In genomic region chr2:18520605-18521031, GRCh38 we compare ENCODE assay signal across 8 cellular contexts. TPM values are rescaled to one million over a fixed set of nuclear protein-coding genes. Genes with fewer than 3 reads are reported as not detected.
DNase-seq lines count a peak whose midpoint lies in the region; ATAC-seq and TF ChIP-seq lines count a peak whose summit lies in the region.

No MANE protein-coding gene starts in this region.

- ATAC-seq in GM18868 (IDR thresholded peaks at IDR 0.05; ENCODE audit: unreplicated experiment) (peak; percentile 87), HG03139 (IDR thresholded peaks at IDR 0.05; ENCODE audit: unreplicated experiment) (peak; percentile 78), left lobe of liver (peak; percentile 89)

- H3K36me3 Mint-ChIP-seq in chondrocyte (ENCODE audit: low read depth): no peaks in the 10 kb centered on the region

- peak; percentile 90 for TF ChIP-seq CTCF in AG09309 (IDR thresholded peaks at IDR 0.05; ENCODE audit: control insufficient read depth, insufficient read depth, low read depth, low read length, missing control alignments)
- peak; percentile 99 for TF ChIP-seq CTCF in chondrocyte (IDR thresholded peaks at IDR 0.05)

- H3K4me3 ChIP-seq in AG09309 (ENCODE audit: control insufficient read depth, low read depth, low read length): no peak overlapping the region

- DNase-seq in AG09309 (ENCODE audit: low read depth): peak; percentile 37
- peak; percentile 77 for DNase-seq in NCI-H345 treated with DMSO at 0.1 percent for 48 hours (lab: John Stamatoyannopoulos, UW; ENCODE audit: unreplicated experiment)
- DNase-seq in activated CD4-positive, alpha-beta T cell treated with anti-CD3 and anti-CD28 coated beads for 4 hours: peak; percentile 61 to 71
- no peak for DNase-seq in chondrocyte (ENCODE audit: low spot score)
- DNase-seq in left lobe of liver (ENCODE audit: low spot score): peak; percentile 79
- DNase-seq in stimulated activated CD4-positive, alpha-beta T cell treated with anti-CD3 and anti-CD28 coated beads, Interleukin-4, amount 100 ng/mL, for 1 hour: peak; percentile 77

- peaks cover 32% of the 10 kb centered on the region for H3K4me1 Mint-ChIP-seq in chondrocyte (ENCODE audit: low read depth)

- H3K9me3 Mint-ChIP-seq in chondrocyte (ENCODE audit: low read depth): no peaks in the 10 kb centered on the region

- H3K27me3 Mint-ChIP-seq in chondrocyte (ENCODE audit: low read depth): no peaks in the 10 kb centered on the region

- peak overlapping the region; percentile 61 for H3K27ac Mint-ChIP-seq in chondrocyte (ENCODE audit: unreplicated experiment)

- H3K4me3 Mint-ChIP-seq in chondrocyte (ENCODE audit: unreplicated experiment): no peak overlapping the region

RNA-seq across cellular contexts. Expression of gene RDH14, which starts 39.8 kb away (rescaled TPM):
- total RNA-seq in chondrocyte (17.1 to 18.8 TPM (median 17.3 TPM) in 3 replicates), left lobe of liver (12.5 TPM)
